ENCODE assay signal across 1 cellular context in the genomic region with DNA sequence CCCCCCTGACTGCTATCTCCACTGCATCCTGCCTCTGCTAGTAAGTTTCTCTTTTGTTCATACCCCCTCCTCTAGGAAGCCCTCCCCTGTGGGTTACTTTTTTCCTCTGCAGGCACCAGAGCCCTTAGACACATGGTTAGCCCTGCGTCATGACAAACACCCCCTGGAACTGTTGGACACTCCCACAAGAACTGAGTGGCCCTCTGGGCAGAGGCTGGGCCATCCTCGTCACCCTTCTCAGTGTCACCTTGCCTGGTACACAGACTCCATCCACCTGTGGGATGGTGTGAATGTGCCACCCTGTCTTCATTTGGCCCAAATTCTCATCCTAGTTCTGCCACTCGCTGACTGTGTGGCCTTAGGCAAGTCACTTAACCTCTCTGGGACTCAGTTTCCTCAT.
TF ChIP-seq lines count a peak whose summit lies in the region.

No MANE protein-coding gene starts in this region.

TF ChIP-seq in H1, 55 proteins besides CTCF, POLR2A, EP300 and RAD21:
- TF ChIP-seq, protein P1, sequence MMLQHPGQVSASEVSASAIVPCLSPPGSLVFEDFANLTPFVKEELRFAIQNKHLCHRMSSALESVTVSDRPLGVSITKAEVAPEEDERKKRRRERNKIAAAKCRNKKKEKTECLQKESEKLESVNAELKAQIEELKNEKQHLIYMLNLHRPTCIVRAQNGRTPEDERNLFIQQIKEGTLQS (IDR thresholded peaks at IDR 0.05; ENCODE audit: insufficient read depth, low read depth, low read length): no peak
- no peak for TF ChIP-seq SAP30 (IDR thresholded peaks at IDR 0.05; ENCODE audit: insufficient read depth, insufficient replicate concordance, low read length)
- TF ChIP-seq, protein P2, sequence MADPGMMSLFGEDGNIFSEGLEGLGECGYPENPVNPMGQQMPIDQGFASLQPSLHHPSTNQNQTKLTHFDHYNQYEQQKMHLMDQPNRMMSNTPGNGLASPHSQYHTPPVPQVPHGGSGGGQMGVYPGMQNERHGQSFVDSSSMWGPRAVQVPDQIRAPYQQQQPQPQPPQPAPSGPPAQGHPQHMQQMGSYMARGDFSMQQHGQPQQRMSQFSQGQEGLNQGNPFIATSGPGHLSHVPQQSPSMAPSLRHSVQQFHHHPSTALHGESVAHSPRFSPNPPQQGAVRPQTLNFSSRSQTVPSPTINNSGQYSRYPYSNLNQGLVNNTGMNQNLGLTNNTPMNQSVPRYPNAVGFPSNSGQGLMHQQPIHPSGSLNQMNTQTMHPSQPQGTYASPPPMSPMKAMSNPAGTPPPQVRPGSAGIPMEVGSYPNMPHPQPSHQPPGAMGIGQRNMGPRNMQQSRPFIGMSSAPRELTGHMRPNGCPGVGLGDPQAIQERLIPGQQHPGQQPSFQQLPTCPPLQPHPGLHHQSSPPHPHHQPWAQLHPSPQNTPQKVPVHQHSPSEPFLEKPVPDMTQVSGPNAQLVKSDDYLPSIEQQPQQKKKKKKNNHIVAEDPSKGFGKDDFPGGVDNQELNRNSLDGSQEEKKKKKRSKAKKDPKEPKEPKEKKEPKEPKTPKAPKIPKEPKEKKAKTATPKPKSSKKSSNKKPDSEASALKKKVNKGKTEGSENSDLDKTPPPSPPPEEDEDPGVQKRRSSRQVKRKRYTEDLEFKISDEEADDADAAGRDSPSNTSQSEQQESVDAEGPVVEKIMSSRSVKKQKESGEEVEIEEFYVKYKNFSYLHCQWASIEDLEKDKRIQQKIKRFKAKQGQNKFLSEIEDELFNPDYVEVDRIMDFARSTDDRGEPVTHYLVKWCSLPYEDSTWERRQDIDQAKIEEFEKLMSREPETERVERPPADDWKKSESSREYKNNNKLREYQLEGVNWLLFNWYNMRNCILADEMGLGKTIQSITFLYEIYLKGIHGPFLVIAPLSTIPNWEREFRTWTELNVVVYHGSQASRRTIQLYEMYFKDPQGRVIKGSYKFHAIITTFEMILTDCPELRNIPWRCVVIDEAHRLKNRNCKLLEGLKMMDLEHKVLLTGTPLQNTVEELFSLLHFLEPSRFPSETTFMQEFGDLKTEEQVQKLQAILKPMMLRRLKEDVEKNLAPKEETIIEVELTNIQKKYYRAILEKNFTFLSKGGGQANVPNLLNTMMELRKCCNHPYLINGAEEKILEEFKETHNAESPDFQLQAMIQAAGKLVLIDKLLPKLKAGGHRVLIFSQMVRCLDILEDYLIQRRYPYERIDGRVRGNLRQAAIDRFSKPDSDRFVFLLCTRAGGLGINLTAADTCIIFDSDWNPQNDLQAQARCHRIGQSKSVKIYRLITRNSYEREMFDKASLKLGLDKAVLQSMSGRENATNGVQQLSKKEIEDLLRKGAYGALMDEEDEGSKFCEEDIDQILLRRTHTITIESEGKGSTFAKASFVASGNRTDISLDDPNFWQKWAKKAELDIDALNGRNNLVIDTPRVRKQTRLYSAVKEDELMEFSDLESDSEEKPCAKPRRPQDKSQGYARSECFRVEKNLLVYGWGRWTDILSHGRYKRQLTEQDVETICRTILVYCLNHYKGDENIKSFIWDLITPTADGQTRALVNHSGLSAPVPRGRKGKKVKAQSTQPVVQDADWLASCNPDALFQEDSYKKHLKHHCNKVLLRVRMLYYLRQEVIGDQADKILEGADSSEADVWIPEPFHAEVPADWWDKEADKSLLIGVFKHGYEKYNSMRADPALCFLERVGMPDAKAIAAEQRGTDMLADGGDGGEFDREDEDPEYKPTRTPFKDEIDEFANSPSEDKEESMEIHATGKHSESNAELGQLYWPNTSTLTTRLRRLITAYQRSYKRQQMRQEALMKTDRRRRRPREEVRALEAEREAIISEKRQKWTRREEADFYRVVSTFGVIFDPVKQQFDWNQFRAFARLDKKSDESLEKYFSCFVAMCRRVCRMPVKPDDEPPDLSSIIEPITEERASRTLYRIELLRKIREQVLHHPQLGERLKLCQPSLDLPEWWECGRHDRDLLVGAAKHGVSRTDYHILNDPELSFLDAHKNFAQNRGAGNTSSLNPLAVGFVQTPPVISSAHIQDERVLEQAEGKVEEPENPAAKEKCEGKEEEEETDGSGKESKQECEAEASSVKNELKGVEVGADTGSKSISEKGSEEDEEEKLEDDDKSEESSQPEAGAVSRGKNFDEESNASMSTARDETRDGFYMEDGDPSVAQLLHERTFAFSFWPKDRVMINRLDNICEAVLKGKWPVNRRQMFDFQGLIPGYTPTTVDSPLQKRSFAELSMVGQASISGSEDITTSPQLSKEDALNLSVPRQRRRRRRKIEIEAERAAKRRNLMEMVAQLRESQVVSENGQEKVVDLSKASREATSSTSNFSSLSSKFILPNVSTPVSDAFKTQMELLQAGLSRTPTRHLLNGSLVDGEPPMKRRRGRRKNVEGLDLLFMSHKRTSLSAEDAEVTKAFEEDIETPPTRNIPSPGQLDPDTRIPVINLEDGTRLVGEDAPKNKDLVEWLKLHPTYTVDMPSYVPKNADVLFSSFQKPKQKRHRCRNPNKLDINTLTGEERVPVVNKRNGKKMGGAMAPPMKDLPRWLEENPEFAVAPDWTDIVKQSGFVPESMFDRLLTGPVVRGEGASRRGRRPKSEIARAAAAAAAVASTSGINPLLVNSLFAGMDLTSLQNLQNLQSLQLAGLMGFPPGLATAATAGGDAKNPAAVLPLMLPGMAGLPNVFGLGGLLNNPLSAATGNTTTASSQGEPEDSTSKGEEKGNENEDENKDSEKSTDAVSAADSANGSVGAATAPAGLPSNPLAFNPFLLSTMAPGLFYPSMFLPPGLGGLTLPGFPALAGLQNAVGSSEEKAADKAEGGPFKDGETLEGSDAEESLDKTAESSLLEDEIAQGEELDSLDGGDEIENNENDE (IDR thresholded peaks at IDR 0.05; ENCODE audit: insufficient replicate concordance, low read length): no peak
- TF ChIP-seq SP1 (IDR thresholded peaks at IDR 0.05; ENCODE audit: low read depth, low read length): no peak
- TF ChIP-seq EGR1 (IDR thresholded peaks at IDR 0.05; ENCODE audit: borderline replicate concordance, low read depth, low read length): no peak
- TF ChIP-seq CTBP2 (IDR thresholded peaks at IDR 0.05; ENCODE audit: borderline replicate concordance, insufficient read depth, insufficient read length, low read length): no peak
- no peak for TF ChIP-seq SP4 (IDR thresholded peaks at IDR 0.05; ENCODE audit: low read length)
- no peak for TF ChIP-seq SIRT6 (IDR thresholded peaks at IDR 0.05; ENCODE audit: low read length)
- TF ChIP-seq POLR2AphosphoS5 (IDR thresholded peaks at IDR 0.05; ENCODE audit: low read depth, low read length): no peak
- TF ChIP-seq SRF (IDR thresholded peaks at IDR 0.05; ENCODE audit: low read depth, low read length): no peak
- TF ChIP-seq CBX8 (IDR thresholded peaks at IDR 0.05; ENCODE audit: borderline replicate concordance, low read depth, low read length): no peak
- TF ChIP-seq, protein P3, sequence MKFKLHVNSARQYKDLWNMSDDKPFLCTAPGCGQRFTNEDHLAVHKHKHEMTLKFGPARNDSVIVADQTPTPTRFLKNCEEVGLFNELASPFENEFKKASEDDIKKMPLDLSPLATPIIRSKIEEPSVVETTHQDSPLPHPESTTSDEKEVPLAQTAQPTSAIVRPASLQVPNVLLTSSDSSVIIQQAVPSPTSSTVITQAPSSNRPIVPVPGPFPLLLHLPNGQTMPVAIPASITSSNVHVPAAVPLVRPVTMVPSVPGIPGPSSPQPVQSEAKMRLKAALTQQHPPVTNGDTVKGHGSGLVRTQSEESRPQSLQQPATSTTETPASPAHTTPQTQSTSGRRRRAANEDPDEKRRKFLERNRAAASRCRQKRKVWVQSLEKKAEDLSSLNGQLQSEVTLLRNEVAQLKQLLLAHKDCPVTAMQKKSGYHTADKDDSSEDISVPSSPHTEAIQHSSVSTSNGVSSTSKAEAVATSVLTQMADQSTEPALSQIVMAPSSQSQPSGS (IDR thresholded peaks at IDR 0.05; ENCODE audit: low read length): no peak
- no peak for TF ChIP-seq CHD1 (IDR thresholded peaks at IDR 0.05; ENCODE audit: low read depth, low read length)
- TF ChIP-seq, protein P4, sequence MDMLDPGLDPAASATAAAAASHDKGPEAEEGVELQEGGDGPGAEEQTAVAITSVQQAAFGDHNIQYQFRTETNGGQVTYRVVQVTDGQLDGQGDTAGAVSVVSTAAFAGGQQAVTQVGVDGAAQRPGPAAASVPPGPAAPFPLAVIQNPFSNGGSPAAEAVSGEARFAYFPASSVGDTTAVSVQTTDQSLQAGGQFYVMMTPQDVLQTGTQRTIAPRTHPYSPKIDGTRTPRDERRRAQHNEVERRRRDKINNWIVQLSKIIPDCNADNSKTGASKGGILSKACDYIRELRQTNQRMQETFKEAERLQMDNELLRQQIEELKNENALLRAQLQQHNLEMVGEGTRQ (IDR thresholded peaks at IDR 0.05; ENCODE audit: low read length): no peak
- no peak for TF ChIP-seq TBP (IDR thresholded peaks at IDR 0.05; ENCODE audit: low read depth, low read length)
- TF ChIP-seq BCL11A (IDR thresholded peaks at IDR 0.05; ENCODE audit: low read depth in 2 of 2, low read length in 2 of 2): no peak
- TF ChIP-seq CBX5 (IDR thresholded peaks at IDR 0.05; ENCODE audit: low read depth, low read length): no peak
- no peak for TF ChIP-seq ZNF274 (IDR thresholded peaks at IDR 0.05; ENCODE audit: borderline replicate concordance, extremely low read depth, low read length)
- no peak for TF ChIP-seq TEAD4 (IDR thresholded peaks at IDR 0.05; ENCODE audit: low read depth, low read length)
- no peak for TF ChIP-seq NRF1 (IDR thresholded peaks at IDR 0.05; ENCODE audit: low read depth, low read length)
